ENCODE assay signal across 9 cellular contexts in the genomic region with DNA sequence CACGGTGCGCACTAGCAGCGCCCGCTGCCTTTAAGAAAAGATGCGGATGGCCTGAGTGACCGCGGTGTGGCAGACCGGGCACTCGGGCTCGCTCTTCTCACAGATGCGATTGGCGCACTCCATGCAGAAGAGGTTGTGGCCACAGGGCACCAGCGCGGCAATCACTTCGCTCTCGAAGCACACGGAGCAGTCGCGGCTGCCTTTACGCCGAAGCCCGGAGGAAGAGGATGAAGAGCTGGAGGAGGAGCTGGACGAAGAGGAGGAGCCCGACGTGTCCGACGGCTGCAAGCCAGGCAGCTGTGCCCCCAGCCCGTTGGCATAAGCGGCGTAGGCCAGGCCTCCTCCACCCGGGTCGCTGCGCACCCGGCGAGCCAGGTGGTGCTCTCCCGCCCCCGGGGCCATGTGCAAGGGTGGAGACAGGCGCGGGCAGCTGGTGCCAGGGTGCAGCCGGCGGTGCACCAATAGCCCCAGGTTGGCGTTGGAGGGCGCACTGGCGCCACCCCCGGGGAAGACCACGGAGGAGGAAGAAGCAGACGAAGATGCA. TPM values are rescaled to one million over a fixed set of nuclear protein-coding genes. Genes with fewer than 3 reads are reported as not detected.
DNase-seq lines count a peak whose midpoint lies in the region; ATAC-seq and TF ChIP-seq lines count a peak whose summit lies in the region.
"Had no signal": no experiment of that assay in that cellular context is flagged by ENCODE, and none has a peak within 500 bp of the region (broad histone marks: within the 10 kb centered on the region; RNA-seq: fewer than 3 reads in every experiment).

No MANE protein-coding gene starts in this region.

- H3K27ac ChIP-seq in BLaER1 (no peak overlapping the region), GM23338 (ENCODE audit: low read depth) (no peak overlapping the region)

- no peak overlapping the region; the same call in 1 of the 2 replicates for H3K9ac ChIP-seq in BLaER1

- TF ChIP-seq CTCF in GM23338 (conservative IDR thresholded peaks at IDR 0.05; ENCODE audit: low read depth in 2 of 2) (peak; percentile 13 to 50; a peak in 3 of 4 replicates), chondrocyte (IDR thresholded peaks at IDR 0.05) (peak; percentile 10), nephron (IDR thresholded peaks at IDR 0.05; ENCODE audit: unreplicated experiment in 3 of 3) (no peak)

- peaks cover 9% of the 10 kb centered on the region; the same call in 1 of the 2 replicates for H3K79me2 ChIP-seq in GM23338 (replicated peaks; ENCODE audit: insufficient read depth)

- H4K20me1 ChIP-seq in BLaER1 = peaks cover 59% of the 10 kb centered on the region
- H4K20me1 ChIP-seq in GM23338 (replicated peaks; ENCODE audit: insufficient read depth) = peaks cover 30% of the 10 kb centered on the region

- H3K9me3 Mint-ChIP-seq in GM23338 (no peaks in the 10 kb centered on the region; the same call in 2 of the 3 replicates), chondrocyte (ENCODE audit: low read depth) (no peaks in the 10 kb centered on the region), nephron (no peaks in the 10 kb centered on the region)

- DNase-seq in GM23338 (ENCODE audit: low spot score) (peak; percentile 74), chondrocyte (ENCODE audit: low spot score) (peak; percentile 87), DMS 273 (lab: John Stamatoyannopoulos, UW; ENCODE audit: unreplicated experiment) (no peak)
- no peak for DNase-seq in activated CD4-positive, CD25-positive, alpha-beta regulatory T cell treated with anti-CD3 and anti-CD28 coated beads, Interleukin-2, amount 50 U/mL, for 72 hours
- DNase-seq: effector CD8-positive, alpha-beta T cell had no signal

- H3K4me1 Mint-ChIP-seq in GM23338 (peaks cover 23% of the 10 kb centered on the region), chondrocyte (ENCODE audit: low read depth) (peaks cover 32% of the 10 kb centered on the region), nephron (peaks cover 41% of the 10 kb centered on the region)

- peak; percentile 1; the same call in 2 of the 3 replicates for ATAC-seq in GM23338
- no peak for ATAC-seq in HG02852 (IDR thresholded peaks at IDR 0.05; ENCODE audit: unreplicated experiment)
- no peak for ATAC-seq in HG03025 (IDR thresholded peaks at IDR 0.05; ENCODE audit: low FRiP score, unreplicated experiment)

- no peaks in the 10 kb centered on the region for H3F3A ChIP-seq in GM23338 (replicated peaks; ENCODE audit: low read depth)

- no peaks in the 10 kb centered on the region for H3K9me3 ChIP-seq in BLaER1

- H3K27me3 ChIP-seq in BLaER1 (no peaks in the 10 kb centered on the region), GM23338 (ENCODE audit: insufficient read depth) (peaks cover 25% of the 10 kb centered on the region)

- H3K9me2 ChIP-seq in GM23338 (ENCODE audit: insufficient read depth) = no peaks in the 10 kb centered on the region

- H3K4me3 ChIP-seq in BLaER1 (peak overlapping the region; percentile 98), GM23338 (peak overlapping the region; percentile 96)

- peak overlapping the region; percentile 94 for H3K4me3 Mint-ChIP-seq in GM23338
- peak overlapping the region; percentile 92 for H3K4me3 Mint-ChIP-seq in chondrocyte (ENCODE audit: unreplicated experiment)
- H3K4me3 Mint-ChIP-seq in nephron = peak overlapping the region; percentile 96 to 100 (median 98)

- peak overlapping the region; percentile 86 for H3K4me2 ChIP-seq in BLaER1
- H3K4me2 ChIP-seq in GM23338 = peak overlapping the region; percentile 96

- no peak overlapping the region for H3K27ac Mint-ChIP-seq in GM23338
- peak overlapping the region; percentile 65 for H3K27ac Mint-ChIP-seq in chondrocyte (ENCODE audit: unreplicated experiment)
- peak overlapping the region; percentile 20 to 82 (median 81) for H3K27ac Mint-ChIP-seq in nephron

- H3K4me1 ChIP-seq in BLaER1 = peaks cover 48% of the 10 kb centered on the region
- peaks cover 18% of the 10 kb centered on the region for H3K4me1 ChIP-seq in GM23338 (ENCODE audit: insufficient read depth)

- H3K27me3 Mint-ChIP-seq in GM23338 (ENCODE audit: insufficient read depth, low read depth, poor library complexity) (peaks cover 35% of the 10 kb centered on the region), chondrocyte (ENCODE audit: low read depth) (no peaks in the 10 kb centered on the region), nephron (ENCODE audit: low read depth) (peaks cover 7% of the 10 kb centered on the region)

- H3K36me3 ChIP-seq in BLaER1 (peaks cover 25% of the 10 kb centered on the region), GM23338 (ENCODE audit: insufficient read depth) (0 out of 2 replicates have a peak, but pooled peaks cover 7% of the 10 kb centered on the region)

- H3K36me3 Mint-ChIP-seq in GM23338 (ENCODE audit: low read depth) (peaks cover 8% of the 10 kb centered on the region; the same call in 2 of the 3 replicates), chondrocyte (ENCODE audit: low read depth) (peaks cover 15% of the 10 kb centered on the region), nephron (ENCODE audit: low read depth) (peaks cover 27% of the 10 kb centered on the region)

- H2AFZ ChIP-seq in GM23338 = 0 out of 2 replicates have a peak overlapping the region, but pooled peaks have one; percentile 10

TF ChIP-seq in GM23338, 12 proteins besides CTCF, POLR2A, EP300 and RAD21:
- no peak for TF ChIP-seq CREB1 (CRISPR knock-in tag; IDR thresholded peaks at IDR 0.05; ENCODE audit: low read depth)
- TF ChIP-seq, protein P1, sequence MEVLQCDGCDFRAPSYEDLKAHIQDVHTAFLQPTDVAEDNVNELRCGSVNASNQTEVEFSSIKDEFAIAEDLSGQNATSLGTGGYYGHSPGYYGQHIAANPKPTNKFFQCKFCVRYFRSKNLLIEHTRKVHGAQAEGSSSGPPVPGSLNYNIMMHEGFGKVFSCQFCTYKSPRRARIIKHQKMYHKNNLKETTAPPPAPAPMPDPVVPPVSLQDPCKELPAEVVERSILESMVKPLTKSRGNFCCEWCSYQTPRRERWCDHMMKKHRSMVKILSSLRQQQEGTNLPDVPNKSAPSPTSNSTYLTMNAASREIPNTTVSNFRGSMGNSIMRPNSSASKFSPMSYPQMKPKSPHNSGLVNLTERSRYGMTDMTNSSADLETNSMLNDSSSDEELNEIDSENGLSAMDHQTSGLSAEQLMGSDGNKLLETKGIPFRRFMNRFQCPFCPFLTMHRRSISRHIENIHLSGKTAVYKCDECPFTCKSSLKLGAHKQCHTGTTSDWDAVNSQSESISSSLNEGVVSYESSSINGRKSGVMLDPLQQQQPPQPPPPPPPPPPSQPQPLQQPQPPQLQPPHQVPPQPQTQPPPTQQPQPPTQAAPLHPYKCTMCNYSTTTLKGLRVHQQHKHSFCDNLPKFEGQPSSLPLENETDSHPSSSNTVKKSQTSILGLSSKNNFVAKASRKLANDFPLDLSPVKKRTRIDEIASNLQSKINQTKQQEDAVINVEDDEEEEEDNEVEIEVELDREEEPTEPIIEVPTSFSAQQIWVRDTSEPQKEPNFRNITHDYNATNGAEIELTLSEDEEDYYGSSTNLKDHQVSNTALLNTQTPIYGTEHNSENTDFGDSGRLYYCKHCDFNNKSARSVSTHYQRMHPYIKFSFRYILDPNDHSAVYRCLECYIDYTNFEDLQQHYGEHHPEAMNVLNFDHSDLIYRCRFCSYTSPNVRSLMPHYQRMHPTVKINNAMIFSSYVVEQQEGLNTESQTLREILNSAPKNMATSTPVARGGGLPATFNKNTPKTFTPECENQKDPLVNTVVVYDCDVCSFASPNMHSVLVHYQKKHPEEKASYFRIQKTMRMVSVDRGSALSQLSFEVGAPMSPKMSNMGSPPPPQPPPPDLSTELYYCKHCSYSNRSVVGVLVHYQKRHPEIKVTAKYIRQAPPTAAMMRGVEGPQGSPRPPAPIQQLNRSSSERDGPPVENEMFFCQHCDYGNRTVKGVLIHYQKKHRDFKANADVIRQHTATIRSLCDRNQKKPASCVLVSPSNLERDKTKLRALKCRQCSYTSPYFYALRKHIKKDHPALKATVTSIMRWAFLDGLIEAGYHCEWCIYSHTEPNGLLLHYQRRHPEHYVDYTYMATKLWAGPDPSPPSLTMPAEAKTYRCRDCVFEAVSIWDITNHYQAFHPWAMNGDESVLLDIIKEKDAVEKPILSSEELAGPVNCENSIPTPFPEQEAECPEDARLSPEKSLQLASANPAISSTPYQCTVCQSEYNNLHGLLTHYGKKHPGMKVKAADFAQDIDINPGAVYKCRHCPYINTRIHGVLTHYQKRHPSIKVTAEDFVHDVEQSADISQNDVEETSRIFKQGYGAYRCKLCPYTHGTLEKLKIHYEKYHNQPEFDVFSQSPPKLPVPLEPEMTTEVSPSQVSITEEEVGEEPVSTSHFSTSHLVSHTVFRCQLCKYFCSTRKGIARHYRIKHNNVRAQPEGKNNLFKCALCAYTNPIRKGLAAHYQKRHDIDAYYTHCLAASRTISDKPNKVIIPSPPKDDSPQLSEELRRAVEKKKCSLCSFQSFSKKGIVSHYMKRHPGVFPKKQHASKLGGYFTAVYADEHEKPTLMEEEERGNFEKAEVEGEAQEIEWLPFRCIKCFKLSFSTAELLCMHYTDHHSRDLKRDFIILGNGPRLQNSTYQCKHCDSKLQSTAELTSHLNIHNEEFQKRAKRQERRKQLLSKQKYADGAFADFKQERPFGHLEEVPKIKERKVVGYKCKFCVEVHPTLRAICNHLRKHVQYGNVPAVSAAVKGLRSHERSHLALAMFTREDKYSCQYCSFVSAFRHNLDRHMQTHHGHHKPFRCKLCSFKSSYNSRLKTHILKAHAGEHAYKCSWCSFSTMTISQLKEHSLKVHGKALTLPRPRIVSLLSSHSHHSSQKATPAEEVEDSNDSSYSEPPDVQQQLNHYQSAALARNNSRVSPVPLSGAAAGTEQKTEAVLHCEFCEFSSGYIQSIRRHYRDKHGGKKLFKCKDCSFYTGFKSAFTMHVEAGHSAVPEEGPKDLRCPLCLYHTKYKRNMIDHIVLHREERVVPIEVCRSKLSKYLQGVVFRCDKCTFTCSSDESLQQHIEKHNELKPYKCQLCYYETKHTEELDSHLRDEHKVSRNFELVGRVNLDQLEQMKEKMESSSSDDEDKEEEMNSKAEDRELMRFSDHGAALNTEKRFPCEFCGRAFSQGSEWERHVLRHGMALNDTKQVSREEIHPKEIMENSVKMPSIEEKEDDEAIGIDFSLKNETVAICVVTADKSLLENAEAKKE (CRISPR knock-in tag; IDR thresholded peaks at IDR 0.05) = no peak
- TF ChIP-seq EZH2 (IDR thresholded peaks at IDR 0.05; ENCODE audit: low read depth, unreplicated experiment) = peak; percentile 2
- TF ChIP-seq JUNB (IDR thresholded peaks at IDR 0.05; ENCODE audit: unreplicated experiment) = no peak
- TF ChIP-seq POLR2AphosphoS5 (IDR thresholded peaks at IDR 0.05; ENCODE audit: low read depth) = no peak
- no peak for TF ChIP-seq EZH2phosphoT487 (IDR thresholded peaks at IDR 0.05; ENCODE audit: unreplicated experiment)
- no peak for TF ChIP-seq STAT1 (IDR thresholded peaks at IDR 0.05; ENCODE audit: unreplicated experiment)
- TF ChIP-seq NANOG (IDR thresholded peaks at IDR 0.05; ENCODE audit: borderline replicate concordance) = no peak

RNA-seq across cellular contexts. Expression of a gene that starts 2.6 kb away (rescaled TPM):
- total RNA-seq in GM23338 (2014; rRNA removed; shearing (Covaris generic)) = 15.7 and 16.2 TPM in 2 replicates
- 5.3 TPM in 2 replicates for polyA plus RNA-seq in GM23338 (2016; fragmentation: Nextera tagmentation; extraction: Ambion mirVana)
- total RNA-seq in chondrocyte = 25.5 to 55.8 TPM (median 52.7 TPM) in 3 replicates

Comparison
In these comparisons a context has a peak if more than half of its experiments do, and no peak if none do; other contexts are left out.
1. DNase-seq: peak in GM23338 (single experiment) and chondrocyte (single experiment); none in DMS 273 (single experiment) and activated CD4-positive, CD25-positive, alpha-beta regulatory T cell treated with anti-CD3 and anti-CD28 coated beads, Interleukin-2, amount 50 U/mL, for 72 hours (single experiment).
2. CTCF ChIP-seq: peak in GM23338 (2 of 2) and chondrocyte (single experiment); none in nephron (0 of 3).
3. Peak in every context shown above with its lines, with median percentiles within 50 percentile points of each other: H3K4me3 Mint-ChIP-seq.